ENCODE assay signal across 1 cellular context in genomic region chrX:110412971-110413726, GRCh38.
TF ChIP-seq lines count a peak whose summit lies in the region.

No MANE protein-coding gene starts in this region.

TF ChIP-seq in HepG2, 621 proteins besides CTCF, POLR2A, EP300 and RAD21 (continued from another document):
- peak; percentile 43 for TF ChIP-seq XRCC5 (optimal IDR thresholded peaks at IDR 0.05; ENCODE audit: low read length)
- TF ChIP-seq ZNF839 (CRISPR knock-in tag; IDR thresholded peaks at IDR 0.05; ENCODE audit: borderline replicate concordance) = no peak
